In the genomic region with DNA sequence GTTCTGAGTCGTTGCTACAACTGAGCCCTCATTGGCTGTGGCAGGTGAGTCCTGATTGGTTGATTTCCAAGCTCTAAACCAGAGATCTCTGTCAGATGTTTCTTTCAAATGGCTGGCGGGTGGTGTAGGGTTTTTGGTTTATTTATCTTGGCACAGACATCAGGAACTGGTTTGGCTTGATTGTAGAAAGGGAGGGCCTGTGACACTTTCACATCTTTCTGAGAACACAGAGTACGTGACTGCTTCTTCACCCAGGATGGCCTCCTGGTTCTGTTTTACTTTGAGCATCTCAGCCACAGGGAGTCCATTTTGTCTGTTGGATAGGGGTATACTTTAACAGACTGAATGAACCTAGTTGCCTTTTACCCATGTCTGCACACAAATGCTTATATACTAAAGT, we compare ENCODE assay signal across 20 cellular contexts.
DNase-seq lines count a peak whose midpoint lies in the region; ATAC-seq lines count a peak whose summit lies in the region.
"Had no signal": no experiment of that assay in that cellular context is flagged by ENCODE, and none has a peak within 500 bp of the region (broad histone marks: within the 10 kb centered on the region; RNA-seq: fewer than 3 reads in every experiment).

No MANE protein-coding gene starts in this region.

- DNase-seq in NCI-H2196 (lab: John Stamatoyannopoulos, UW; ENCODE audit: unreplicated experiment) (peak; percentile 11), NCI-H2196 treated with DMSO at 0.1 percent for 48 hours (lab: John Stamatoyannopoulos, UW; ENCODE audit: unreplicated experiment) (no peak), H4 (ENCODE audit: low spot score) (peak; percentile 22), RPMI7951 (ENCODE audit: low read depth) (peak; percentile 14), left colon (no peak), NCI-H2107 treated with DMSO at 0.1 percent for 48 hours (lab: John Stamatoyannopoulos, UW; ENCODE audit: unreplicated experiment) (no peak), putamen (ENCODE audit: low spot score) (no peak)
- DNase-seq: ACHN; activated CD8-positive, alpha-beta memory T cell treated with anti-CD3 and anti-CD28 coated beads for 24 hours; activated naive CD4-positive, alpha-beta T cell treated with Interleukin-2 at 50 U/mL for 16 hours; activated T-cell treated with anti-CD3 and anti-CD28 coated beads, Interleukin-2, amount 50 U/mL, for 24 hours; amniotic stem cell; dermis blood vessel endothelial cell; heart right ventricle; left lung; midbrain; T-helper 1 cell; upper lobe of right lung had no signal

- intact Hi-C loops in left colon (cut with DNase I, micrococcal nuclease), result no loop called here

- peak; percentile 85 for ATAC-seq in left colon
- ATAC-seq in GM21423 (IDR thresholded peaks at IDR 0.05; ENCODE audit: unreplicated experiment), result no peak
- ATAC-seq: left lung, Panc1, upper lobe of right lung had no signal

Comparison
In these comparisons a context has a peak if more than half of its experiments do, and no peak if none do; other contexts are left out.
1. DNase-seq: peak in NCI-H2196 (single experiment), H4 (single experiment) and RPMI7951 (single experiment); none in NCI-H2196 treated with DMSO at 0.1 percent for 48 hours (single experiment), left colon (0 of 2), NCI-H2107 treated with DMSO at 0.1 percent for 48 hours (single experiment) and putamen (single experiment).